ENCODE assay signal across 8 cellular contexts in genomic region chr17:56587298-56587697, GRCh38. TPM values are rescaled to one million over a fixed set of nuclear protein-coding genes. Genes with fewer than 3 reads are reported as not detected.
"Had no signal": no experiment of that assay in that cellular context is flagged by ENCODE, and none has a peak within 500 bp of the region (broad histone marks: within the 10 kb centered on the region; RNA-seq: fewer than 3 reads in every experiment).

No MANE protein-coding gene starts in this region.

- H3K4me2 ChIP-seq: KMS-11 had no signal

- H3K4me3 Mint-ChIP-seq: IgD-negative memory B cell had no signal

- FAIRE-seq: HepG2, K562 had no signal

- H3K36me3 Mint-ChIP-seq: IgD-negative memory B cell had no signal

- ATAC-seq: HepG2, K562 had no signal

- H3K27ac Mint-ChIP-seq: IgD-negative memory B cell had no signal

- H3K9me3 Mint-ChIP-seq: IgD-negative memory B cell had no signal

- H3K4me3 ChIP-seq: K562 had no signal

- H3K9ac ChIP-seq: KMS-11 had no signal

- H3K27ac ChIP-seq: HL-60, KMS-11 had no signal

- DNase-seq: KBM-7, KG1 had no signal

RNA-seq across cellular contexts. Expression of gene NOG, which starts 6.2 kb away (rescaled TPM):
- total RNA-seq: HepG2, HT-29, K562 had no signal
- polyA plus RNA-seq: HepG2, K562 had no signal
